Comparison of ENCODE assay signal across 1 cellular context in the genomic region with DNA sequence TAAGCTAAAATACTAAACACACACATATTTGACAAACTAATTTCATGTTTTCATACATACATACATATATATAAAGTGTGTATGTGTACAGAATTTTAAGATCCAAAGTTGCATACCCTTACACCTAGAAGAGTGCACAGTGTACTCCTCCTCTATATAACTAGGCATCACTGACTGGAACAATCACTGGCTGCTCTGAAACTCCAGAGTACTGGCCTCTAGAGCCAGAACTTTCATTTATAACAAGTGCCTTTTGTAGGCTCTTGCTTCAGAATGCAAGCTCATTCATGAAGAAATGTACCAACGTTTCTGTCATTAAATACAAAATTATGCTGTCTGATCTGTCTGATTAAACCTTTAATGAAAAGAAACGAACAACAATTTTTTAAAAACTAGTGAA.
TF ChIP-seq lines count a peak whose summit lies in the region.

No MANE protein-coding gene starts in this region.

TF ChIP-seq in WTC11, 78 proteins besides CTCF, POLR2A, EP300 and RAD21 (continued from another document):
- TF ChIP-seq, protein P1, sequence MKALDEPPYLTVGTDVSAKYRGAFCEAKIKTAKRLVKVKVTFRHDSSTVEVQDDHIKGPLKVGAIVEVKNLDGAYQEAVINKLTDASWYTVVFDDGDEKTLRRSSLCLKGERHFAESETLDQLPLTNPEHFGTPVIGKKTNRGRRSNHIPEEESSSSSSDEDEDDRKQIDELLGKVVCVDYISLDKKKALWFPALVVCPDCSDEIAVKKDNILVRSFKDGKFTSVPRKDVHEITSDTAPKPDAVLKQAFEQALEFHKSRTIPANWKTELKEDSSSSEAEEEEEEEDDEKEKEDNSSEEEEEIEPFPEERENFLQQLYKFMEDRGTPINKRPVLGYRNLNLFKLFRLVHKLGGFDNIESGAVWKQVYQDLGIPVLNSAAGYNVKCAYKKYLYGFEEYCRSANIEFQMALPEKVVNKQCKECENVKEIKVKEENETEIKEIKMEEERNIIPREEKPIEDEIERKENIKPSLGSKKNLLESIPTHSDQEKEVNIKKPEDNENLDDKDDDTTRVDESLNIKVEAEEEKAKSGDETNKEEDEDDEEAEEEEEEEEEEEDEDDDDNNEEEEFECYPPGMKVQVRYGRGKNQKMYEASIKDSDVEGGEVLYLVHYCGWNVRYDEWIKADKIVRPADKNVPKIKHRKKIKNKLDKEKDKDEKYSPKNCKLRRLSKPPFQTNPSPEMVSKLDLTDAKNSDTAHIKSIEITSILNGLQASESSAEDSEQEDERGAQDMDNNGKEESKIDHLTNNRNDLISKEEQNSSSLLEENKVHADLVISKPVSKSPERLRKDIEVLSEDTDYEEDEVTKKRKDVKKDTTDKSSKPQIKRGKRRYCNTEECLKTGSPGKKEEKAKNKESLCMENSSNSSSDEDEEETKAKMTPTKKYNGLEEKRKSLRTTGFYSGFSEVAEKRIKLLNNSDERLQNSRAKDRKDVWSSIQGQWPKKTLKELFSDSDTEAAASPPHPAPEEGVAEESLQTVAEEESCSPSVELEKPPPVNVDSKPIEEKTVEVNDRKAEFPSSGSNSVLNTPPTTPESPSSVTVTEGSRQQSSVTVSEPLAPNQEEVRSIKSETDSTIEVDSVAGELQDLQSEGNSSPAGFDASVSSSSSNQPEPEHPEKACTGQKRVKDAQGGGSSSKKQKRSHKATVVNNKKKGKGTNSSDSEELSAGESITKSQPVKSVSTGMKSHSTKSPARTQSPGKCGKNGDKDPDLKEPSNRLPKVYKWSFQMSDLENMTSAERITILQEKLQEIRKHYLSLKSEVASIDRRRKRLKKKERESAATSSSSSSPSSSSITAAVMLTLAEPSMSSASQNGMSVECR (CRISPR knock-in tag; IDR thresholded peaks at IDR 0.05; ENCODE audit: borderline replicate concordance) = no peak
- TF ChIP-seq, protein P2, sequence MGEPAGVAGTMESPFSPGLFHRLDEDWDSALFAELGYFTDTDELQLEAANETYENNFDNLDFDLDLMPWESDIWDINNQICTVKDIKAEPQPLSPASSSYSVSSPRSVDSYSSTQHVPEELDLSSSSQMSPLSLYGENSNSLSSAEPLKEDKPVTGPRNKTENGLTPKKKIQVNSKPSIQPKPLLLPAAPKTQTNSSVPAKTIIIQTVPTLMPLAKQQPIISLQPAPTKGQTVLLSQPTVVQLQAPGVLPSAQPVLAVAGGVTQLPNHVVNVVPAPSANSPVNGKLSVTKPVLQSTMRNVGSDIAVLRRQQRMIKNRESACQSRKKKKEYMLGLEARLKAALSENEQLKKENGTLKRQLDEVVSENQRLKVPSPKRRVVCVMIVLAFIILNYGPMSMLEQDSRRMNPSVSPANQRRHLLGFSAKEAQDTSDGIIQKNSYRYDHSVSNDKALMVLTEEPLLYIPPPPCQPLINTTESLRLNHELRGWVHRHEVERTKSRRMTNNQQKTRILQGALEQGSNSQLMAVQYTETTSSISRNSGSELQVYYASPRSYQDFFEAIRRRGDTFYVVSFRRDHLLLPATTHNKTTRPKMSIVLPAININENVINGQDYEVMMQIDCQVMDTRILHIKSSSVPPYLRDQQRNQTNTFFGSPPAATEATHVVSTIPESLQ (CRISPR knock-in tag; IDR thresholded peaks at IDR 0.05) = no peak
- TF ChIP-seq, protein P3, sequence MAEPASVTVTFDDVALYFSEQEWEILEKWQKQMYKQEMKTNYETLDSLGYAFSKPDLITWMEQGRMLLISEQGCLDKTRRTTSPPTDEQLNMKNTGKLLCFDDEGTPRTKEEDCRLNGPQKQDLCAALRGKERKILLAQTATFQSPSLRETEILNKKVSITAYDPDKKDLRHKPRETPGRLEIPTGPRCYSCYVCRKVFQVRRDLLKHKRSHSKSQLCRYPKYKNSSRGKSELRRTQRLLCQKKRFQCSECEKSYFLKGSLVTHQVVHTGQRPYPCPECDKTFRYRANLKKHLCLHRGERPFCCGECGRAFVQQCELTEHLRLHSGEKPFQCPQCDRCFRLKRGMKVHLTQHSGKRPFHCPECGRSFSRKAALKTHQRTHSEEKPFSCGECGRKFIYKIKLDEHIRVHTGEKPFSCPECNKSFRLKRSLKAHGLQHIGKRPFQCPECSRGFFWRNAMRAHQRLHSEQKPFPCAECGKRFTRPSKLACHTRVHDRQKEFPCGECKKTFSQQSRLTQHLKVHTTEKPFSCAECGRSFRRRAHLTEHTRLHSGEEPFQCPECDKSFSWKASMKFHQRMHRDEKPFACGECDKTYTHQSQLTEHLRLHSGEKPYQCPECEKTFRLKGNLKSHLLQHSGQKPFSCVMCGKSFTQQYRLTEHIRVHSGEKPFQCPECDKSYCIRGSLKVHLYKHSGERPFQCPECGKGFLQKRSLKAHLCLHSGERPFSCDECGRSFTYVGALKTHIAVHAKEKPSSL (CRISPR knock-in tag; conservative IDR thresholded peaks at IDR 0.05) = no peak
- TF ChIP-seq FOXP1 (CRISPR knock-in tag; IDR thresholded peaks at IDR 0.05; ENCODE audit: borderline replicate concordance) (no peak), MYBL2 (CRISPR knock-in tag; IDR thresholded peaks at IDR 0.05) (no peak), ERG (CRISPR knock-in tag; IDR thresholded peaks at IDR 0.05) (no peak), MXD4 (CRISPR knock-in tag; IDR thresholded peaks at IDR 0.05; ENCODE audit: borderline replicate concordance) (no peak), ZNF317 (CRISPR knock-in tag; IDR thresholded peaks at IDR 0.05; ENCODE audit: borderline replicate concordance, low read depth) (no peak), SP1 (CRISPR knock-in tag; conservative IDR thresholded peaks at IDR 0.05) (no peak), ZNF416 (CRISPR knock-in tag; IDR thresholded peaks at IDR 0.05) (no peak), MAX (CRISPR knock-in tag; IDR thresholded peaks at IDR 0.05) (no peak)
- TF ChIP-seq, protein P4, sequence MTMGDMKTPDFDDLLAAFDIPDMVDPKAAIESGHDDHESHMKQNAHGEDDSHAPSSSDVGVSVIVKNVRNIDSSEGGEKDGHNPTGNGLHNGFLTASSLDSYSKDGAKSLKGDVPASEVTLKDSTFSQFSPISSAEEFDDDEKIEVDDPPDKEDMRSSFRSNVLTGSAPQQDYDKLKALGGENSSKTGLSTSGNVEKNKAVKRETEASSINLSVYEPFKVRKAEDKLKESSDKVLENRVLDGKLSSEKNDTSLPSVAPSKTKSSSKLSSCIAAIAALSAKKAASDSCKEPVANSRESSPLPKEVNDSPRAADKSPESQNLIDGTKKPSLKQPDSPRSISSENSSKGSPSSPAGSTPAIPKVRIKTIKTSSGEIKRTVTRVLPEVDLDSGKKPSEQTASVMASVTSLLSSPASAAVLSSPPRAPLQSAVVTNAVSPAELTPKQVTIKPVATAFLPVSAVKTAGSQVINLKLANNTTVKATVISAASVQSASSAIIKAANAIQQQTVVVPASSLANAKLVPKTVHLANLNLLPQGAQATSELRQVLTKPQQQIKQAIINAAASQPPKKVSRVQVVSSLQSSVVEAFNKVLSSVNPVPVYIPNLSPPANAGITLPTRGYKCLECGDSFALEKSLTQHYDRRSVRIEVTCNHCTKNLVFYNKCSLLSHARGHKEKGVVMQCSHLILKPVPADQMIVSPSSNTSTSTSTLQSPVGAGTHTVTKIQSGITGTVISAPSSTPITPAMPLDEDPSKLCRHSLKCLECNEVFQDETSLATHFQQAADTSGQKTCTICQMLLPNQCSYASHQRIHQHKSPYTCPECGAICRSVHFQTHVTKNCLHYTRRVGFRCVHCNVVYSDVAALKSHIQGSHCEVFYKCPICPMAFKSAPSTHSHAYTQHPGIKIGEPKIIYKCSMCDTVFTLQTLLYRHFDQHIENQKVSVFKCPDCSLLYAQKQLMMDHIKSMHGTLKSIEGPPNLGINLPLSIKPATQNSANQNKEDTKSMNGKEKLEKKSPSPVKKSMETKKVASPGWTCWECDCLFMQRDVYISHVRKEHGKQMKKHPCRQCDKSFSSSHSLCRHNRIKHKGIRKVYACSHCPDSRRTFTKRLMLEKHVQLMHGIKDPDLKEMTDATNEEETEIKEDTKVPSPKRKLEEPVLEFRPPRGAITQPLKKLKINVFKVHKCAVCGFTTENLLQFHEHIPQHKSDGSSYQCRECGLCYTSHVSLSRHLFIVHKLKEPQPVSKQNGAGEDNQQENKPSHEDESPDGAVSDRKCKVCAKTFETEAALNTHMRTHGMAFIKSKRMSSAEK (CRISPR knock-in tag; IDR thresholded peaks at IDR 0.05; ENCODE audit: borderline replicate concordance) = no peak
- TF ChIP-seq, protein P5, sequence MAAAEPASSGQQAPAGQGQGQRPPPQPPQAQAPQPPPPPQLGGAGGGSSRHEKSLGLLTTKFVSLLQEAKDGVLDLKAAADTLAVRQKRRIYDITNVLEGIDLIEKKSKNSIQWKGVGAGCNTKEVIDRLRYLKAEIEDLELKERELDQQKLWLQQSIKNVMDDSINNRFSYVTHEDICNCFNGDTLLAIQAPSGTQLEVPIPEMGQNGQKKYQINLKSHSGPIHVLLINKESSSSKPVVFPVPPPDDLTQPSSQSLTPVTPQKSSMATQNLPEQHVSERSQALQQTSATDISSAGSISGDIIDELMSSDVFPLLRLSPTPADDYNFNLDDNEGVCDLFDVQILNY (CRISPR knock-in tag; IDR thresholded peaks at IDR 0.05) = no peak
TF ChIP-seq in WTC11: peak in this region for 0.
